10 cellular contexts compared by ENCODE assay signal in genomic region chr4:118954246-118954645, GRCh38.
DNase-seq lines count a peak whose midpoint lies in the region; ATAC-seq, FAIRE-seq and TF ChIP-seq lines count a peak whose summit lies in the region.
"Had no signal": no experiment of that assay in that cellular context is flagged by ENCODE, and none has a peak within 500 bp of the region (broad histone marks: within the 10 kb centered on the region; RNA-seq: fewer than 3 reads in every experiment).

No MANE protein-coding gene starts in this region.

- no peak overlapping the region for H3K4me3 ChIP-seq in RWPE2 (ENCODE audit: severe bottlenecking)
- H3K4me3 ChIP-seq in foreskin fibroblast (ENCODE audit: low read depth in 1 of 2, low read length in 2 of 2) = no peak overlapping the region
- H3K4me3 ChIP-seq in tibial artery = no peak overlapping the region
- no peak overlapping the region for H3K4me3 ChIP-seq in small intestine (ENCODE audit: low read depth in 1 of 2, low read length in 2 of 2)

- H3K36me3 ChIP-seq in RWPE2 (ENCODE audit: low read depth) (no peaks in the 10 kb centered on the region), tibial artery (no peaks in the 10 kb centered on the region), small intestine (ENCODE audit: control insufficient read depth in 2 of 2, insufficient read depth in 2 of 2, low read length in 2 of 2) (no peaks in the 10 kb centered on the region)

- TF ChIP-seq CTCF in RWPE2 (IDR thresholded peaks at IDR 0.05; ENCODE audit: poor library complexity, severe bottlenecking) (peak; percentile 24), foreskin fibroblast (IDR thresholded peaks at IDR 0.05; ENCODE audit: low read depth, low read length) (peak; percentile 17), tibial artery (IDR thresholded peaks at IDR 0.05) (peak in 1 of 2 experiments; percentile 24)

- H3K27ac ChIP-seq in RWPE2 (ENCODE audit: poor library complexity, severe bottlenecking) (no peak overlapping the region), tibial artery (peak overlapping the region; percentile 62 to 87), small intestine (ENCODE audit: low read depth in 1 of 2, low read length in 1 of 2) (no peak overlapping the region)

- WGBS in small intestine, 3 donors = 47 to 55% (median 53%) methylated on average over 2 of the region's 2 CpGs

- intact Hi-C loops in tibial artery (cut with DNase I; ENCODE audit: low total_unique reads) = no loop called here

- no peak for ATAC-seq in RWPE2 (ENCODE audit: low read depth)

- H3K27me3 ChIP-seq in RWPE2 (ENCODE audit: insufficient read depth, poor library complexity, severe bottlenecking) (no peaks in the 10 kb centered on the region), tibial artery (no peaks in the 10 kb centered on the region), small intestine (ENCODE audit: control insufficient read depth in 2 of 2, insufficient read depth in 2 of 2, low read length in 2 of 2) (no peaks in the 10 kb centered on the region)

- DNase-seq in SIG-M5 treated with dmso at 0.1 percent for 504 hours (lab: John Stamatoyannopoulos, UW; ENCODE audit: unreplicated experiment) = peak; percentile 31
- DNase-seq in SIG-M5 (lab: John Stamatoyannopoulos, UW) = no peak
- DNase-seq in RWPE2 (ENCODE audit: low spot score) = no peak
- peak; percentile 51 to 76 for DNase-seq in foreskin fibroblast
- DNase-seq in tibial artery = no peak
- no peak for DNase-seq in epidermal melanocyte (ENCODE audit: insufficient read length, low spot score)
- no peak for DNase-seq in small intestine
- DNase-seq in NCI-H2171 (lab: John Stamatoyannopoulos, UW) = no peak
- DNase-seq: activated gamma-delta T cell treated with Interleukin-2 at 50 U/mL for 16 hours; CD4-positive, alpha-beta T cell had no signal

- no peak for FAIRE-seq in small intestine (lab: Jason Lieb, UNC)

- H3K4me1 ChIP-seq in RWPE2 (ENCODE audit: insufficient read depth, poor library complexity, severe bottlenecking) (no peaks in the 10 kb centered on the region), tibial artery (peaks cover 0 to 99% (median 48%) of the 10 kb centered on the region in 4 donors), small intestine (ENCODE audit: control insufficient read depth in 2 of 2, insufficient read depth in 1 of 2, low read depth in 1 of 2, low read length in 1 of 2) (no peaks in the 10 kb centered on the region)

- H3K9me3 ChIP-seq in RWPE2 (ENCODE audit: severe bottlenecking) = no peaks in the 10 kb centered on the region
- H3K9me3 ChIP-seq in tibial artery = no peaks in the 10 kb centered on the region
- H3K9me3 ChIP-seq in small intestine (ENCODE audit: control insufficient read depth, low read depth) = no peaks in the 10 kb centered on the region

Comparison
In these comparisons a context has a peak if more than half of its experiments do, and no peak if none do; other contexts are left out.
1. DNase-seq: peak in SIG-M5 treated with dmso at 0.1 percent for 504 hours (single experiment) and foreskin fibroblast (2 of 2); none in SIG-M5 (single experiment), RWPE2 (single experiment), tibial artery (0 of 2), epidermal melanocyte (single experiment), small intestine (single experiment) and NCI-H2171 (single experiment).
2. H3K27ac ChIP-seq: peak in tibial artery (2 of 2); none in RWPE2 (single experiment) and small intestine (0 of 2).